1 cellular context compared by ENCODE assay signal in the genomic region with DNA sequence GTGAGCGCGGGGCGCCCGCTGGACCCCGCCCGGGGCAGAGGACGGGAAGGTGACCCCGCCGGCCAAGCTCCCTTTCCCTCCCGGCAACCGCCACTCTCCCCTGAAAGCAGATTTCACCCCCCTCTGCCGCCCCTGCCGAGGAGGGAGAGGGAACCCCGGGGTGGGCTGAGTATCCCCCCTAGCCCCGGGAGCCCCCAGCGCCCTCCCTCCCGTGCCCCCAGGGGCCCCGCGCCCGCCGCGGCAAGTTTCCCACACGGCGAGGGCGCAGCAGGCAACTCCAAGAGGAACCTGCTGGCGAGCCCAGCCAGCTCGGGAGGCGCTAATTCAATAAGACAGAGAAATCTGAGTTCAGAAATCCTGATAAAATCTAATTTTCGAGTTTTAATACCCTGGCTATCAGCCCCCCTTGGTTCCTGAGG.
TF ChIP-seq lines count a peak whose summit lies in the region.

No MANE protein-coding gene starts in this region.

TF ChIP-seq in WTC11, 78 proteins besides CTCF, POLR2A, EP300 and RAD21 (continued from another document):
- TF ChIP-seq ZNF232 (CRISPR knock-in tag; IDR thresholded peaks at IDR 0.05), result no peak
- TF ChIP-seq TEAD4 (CRISPR knock-in tag; IDR thresholded peaks at IDR 0.05), result no peak
- TF ChIP-seq ATF1 (CRISPR knock-in tag; IDR thresholded peaks at IDR 0.05), result no peak
- TF ChIP-seq, protein P1, sequence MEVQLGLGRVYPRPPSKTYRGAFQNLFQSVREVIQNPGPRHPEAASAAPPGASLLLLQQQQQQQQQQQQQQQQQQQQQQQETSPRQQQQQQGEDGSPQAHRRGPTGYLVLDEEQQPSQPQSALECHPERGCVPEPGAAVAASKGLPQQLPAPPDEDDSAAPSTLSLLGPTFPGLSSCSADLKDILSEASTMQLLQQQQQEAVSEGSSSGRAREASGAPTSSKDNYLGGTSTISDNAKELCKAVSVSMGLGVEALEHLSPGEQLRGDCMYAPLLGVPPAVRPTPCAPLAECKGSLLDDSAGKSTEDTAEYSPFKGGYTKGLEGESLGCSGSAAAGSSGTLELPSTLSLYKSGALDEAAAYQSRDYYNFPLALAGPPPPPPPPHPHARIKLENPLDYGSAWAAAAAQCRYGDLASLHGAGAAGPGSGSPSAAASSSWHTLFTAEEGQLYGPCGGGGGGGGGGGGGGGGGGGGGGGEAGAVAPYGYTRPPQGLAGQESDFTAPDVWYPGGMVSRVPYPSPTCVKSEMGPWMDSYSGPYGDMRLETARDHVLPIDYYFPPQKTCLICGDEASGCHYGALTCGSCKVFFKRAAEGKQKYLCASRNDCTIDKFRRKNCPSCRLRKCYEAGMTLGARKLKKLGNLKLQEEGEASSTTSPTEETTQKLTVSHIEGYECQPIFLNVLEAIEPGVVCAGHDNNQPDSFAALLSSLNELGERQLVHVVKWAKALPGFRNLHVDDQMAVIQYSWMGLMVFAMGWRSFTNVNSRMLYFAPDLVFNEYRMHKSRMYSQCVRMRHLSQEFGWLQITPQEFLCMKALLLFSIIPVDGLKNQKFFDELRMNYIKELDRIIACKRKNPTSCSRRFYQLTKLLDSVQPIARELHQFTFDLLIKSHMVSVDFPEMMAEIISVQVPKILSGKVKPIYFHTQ (CRISPR knock-in tag; IDR thresholded peaks at IDR 0.05), result no peak
- TF ChIP-seq SMAD3 (CRISPR knock-in tag; IDR thresholded peaks at IDR 0.05; ENCODE audit: borderline replicate concordance), result no peak
- TF ChIP-seq RORB (CRISPR knock-in tag; IDR thresholded peaks at IDR 0.05), result no peak
- TF ChIP-seq, protein P2, sequence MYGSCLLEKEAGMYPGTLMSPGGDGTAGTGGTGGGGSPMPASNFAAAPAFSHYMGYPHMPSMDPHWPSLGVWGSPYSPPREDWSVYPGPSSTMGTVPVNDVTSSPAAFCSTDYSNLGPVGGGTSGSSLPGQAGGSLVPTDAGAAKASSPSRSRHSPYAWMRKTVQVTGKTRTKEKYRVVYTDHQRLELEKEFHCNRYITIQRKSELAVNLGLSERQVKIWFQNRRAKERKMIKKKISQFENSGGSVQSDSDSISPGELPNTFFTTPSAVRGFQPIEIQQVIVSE (CRISPR knock-in tag; IDR thresholded peaks at IDR 0.05; ENCODE audit: borderline replicate concordance), result no peak
